7 cellular contexts compared by ENCODE assay signal in genomic region chr19:52786464-52787354, GRCh38. TPM values are rescaled to one million over a fixed set of nuclear protein-coding genes. Genes with fewer than 3 reads are reported as not detected.
DNase-seq lines count a peak whose midpoint lies in the region; ATAC-seq and TF ChIP-seq lines count a peak whose summit lies in the region.
"Not testable (repeated sequence)": the region's sequence is repeated elsewhere in the genome, so short reads cannot be mapped to it uniquely, and the experiment has no call there.

Gene ZNF600 (minus strand): TSS chr19:52786791. CDS start chr19:52778888, 7,903 bp downstream.

- 5% methylated on average over 12 of the region's 47 CpGs for WGBS in mammary epithelial cell (ENCODE audit: low coverage, missing lambda C conversion rate)

- ATAC-seq in GM18505 (IDR thresholded peaks at IDR 0.05; ENCODE audit: unreplicated experiment): peak; percentile 94
- ATAC-seq in HG02970 (IDR thresholded peaks at IDR 0.05; ENCODE audit: low FRiP score, unreplicated experiment): peak; percentile 97
- ATAC-seq in gastrocnemius medialis: peak; percentile 79 to 88

- not testable (repeated sequence) for H3K36me3 ChIP-seq in mammary epithelial cell (ENCODE audit: insufficient read depth, low read length); gastrocnemius medialis

- peak within 1 kb of the TSS; percentile 68 for H3K27ac ChIP-seq in mammary epithelial cell (ENCODE audit: insufficient read depth, low read depth, low read length)
- peak within 1 kb of the TSS; percentile 41 to 71 (median 60) for H3K27ac ChIP-seq in gastrocnemius medialis

- not testable (repeated sequence) for BruUV-seq in mammary epithelial cell (replicated peaks; lab: Mats Ljungman, UMichigan)

- peak within 1 kb of the TSS; percentile 98 for H2AFZ ChIP-seq in mammary epithelial cell (ENCODE audit: low read depth, low read length)

- in situ Hi-C loops in mammary epithelial cell (cut with MboI; ENCODE audit: low sequenced_read_pairs in 2 of 2); gastrocnemius medialis (cut with MboI; ENCODE audit: low sequenced_read_pairs in 4 of 4): not testable (repeated sequence)

- peaks cover 18% of the 10 kb centered on the region for H3K9me3 ChIP-seq in mammary epithelial cell (replicated peaks; ENCODE audit: insufficient read depth, low read length)
- not testable (repeated sequence) for H3K9me3 ChIP-seq in iPS-18c (ENCODE audit: control insufficient read depth, insufficient read depth, low read length); gastrocnemius medialis

- CTCF ChIA-PET in mammary epithelial cell (lab: Charles Lee; ENCODE audit: low non-redundant PET): interaction anchor here (0.6 kb wide), 1 partner anchor 547 kb away, joined by 3 read pairs; the partner anchor contains the start of gene ZNF845

- dilution Hi-C loops in mammary epithelial cell (cut with HindIII; ENCODE audit: low sequenced_read_pairs): not testable (repeated sequence)

- not testable (repeated sequence) for H3K27me3 ChIP-seq in mammary epithelial cell (ENCODE audit: insufficient read depth, low read length); gastrocnemius medialis

- peak in 1 of 2 donors; percentile 22 for TF ChIP-seq CTCF in mammary epithelial cell (conservative IDR thresholded peaks at IDR 0.05 in 1 of 2, IDR thresholded peaks at IDR 0.05 in 1 of 2; ENCODE audit: extremely low read depth in 1 of 2, insufficient read depth in 1 of 2, low read depth in 1 of 2, low read length in 2 of 2)
- peak in 3 of 5 experiments; percentile 18 to 33 (median 28) for TF ChIP-seq CTCF in gastrocnemius medialis (IDR thresholded peaks at IDR 0.05 in 4 of 5, conservative IDR thresholded peaks at IDR 0.05 in 1 of 5)

- H3K4me1 ChIP-seq in mammary epithelial cell (ENCODE audit: insufficient read depth, low read length); gastrocnemius medialis: not testable (repeated sequence)

- H4K20me1 ChIP-seq in mammary epithelial cell (ENCODE audit: insufficient read depth, low read length): not testable (repeated sequence)

- peak; percentile 77 for DNase-seq in NCI-H2196 (lab: John Stamatoyannopoulos, UW; ENCODE audit: unreplicated experiment)
- DNase-seq in activated CD4-positive, CD25-positive, alpha-beta regulatory T cell treated with anti-CD3 and anti-CD28 coated beads, Interleukin-2, amount 50 U/mL, for 16 hours (ENCODE audit: low read depth, low spot score): peak; percentile 45
- peak; percentile 84 for DNase-seq in mammary epithelial cell
- peak; percentile 67 to 75 for DNase-seq in gastrocnemius medialis

- peak within 1 kb of the TSS; percentile 92 for H3K4me2 ChIP-seq in mammary epithelial cell (ENCODE audit: insufficient read depth, low read depth, low read length)

- intact Hi-C loops in mammary epithelial cell (cut with micrococcal nuclease): not testable (repeated sequence)
- intact Hi-C loops in gastrocnemius medialis (cut with DNase I; ENCODE audit: low total_unique reads): loop anchor here (1.0 kb wide), 1 partner anchor 51 kb away; the partner anchor contains the start of gene ZNF611

- peak within 1 kb of the TSS; percentile 61 for H3K9ac ChIP-seq in mammary epithelial cell (ENCODE audit: insufficient read depth, low read length)

- peaks cover 17% of the 10 kb centered on the region for H3K79me2 ChIP-seq in mammary epithelial cell (ENCODE audit: insufficient read depth, low read length)

- H3K4me3 ChIP-seq in mammary epithelial cell (replicated peaks in 1 of 3; ENCODE audit: insufficient read depth in 1 of 3, low read depth in 2 of 3, low read length in 3 of 3) (peak within 1 kb of the TSS; percentile 77 to 99 (median 82)), iPS-18c (ENCODE audit: insufficient read depth, low read depth, low read length) (peak within 1 kb of the TSS; percentile 84), gastrocnemius medialis (peak within 1 kb of the TSS; percentile 67 to 85 (median 73))

- TF ChIP-seq POLR2A in GM18505 (IDR thresholded peaks at IDR 0.05; ENCODE audit: borderline replicate concordance, extremely low read depth, insufficient read depth, insufficient read length) (peak; percentile 77), gastrocnemius medialis (IDR thresholded peaks at IDR 0.05) (peak in 1 of 2 donors; percentile 23)

RNA-seq across cellular contexts. Expression of gene ZNF600, which starts in this region (rescaled TPM):
- total RNA-seq in mammary epithelial cell (1 to 10 TPM; 7.2 to 9.6 TPM), gastrocnemius medialis (1 to 10 TPM in 2 of 4 donors, under 1 TPM in 2; 0.72 to 3.7 (median 1.1) TPM)
- polyA plus RNA-seq in mammary epithelial cell: 8.1 TPM
- 3.8 TPM for polyA minus RNA-seq in mammary epithelial cell

Comparison
In these comparisons a context has a peak if more than half of its experiments do, and no peak if none do; other contexts are left out.
1. Peak in every context shown above with its lines: DNase-seq, ATAC-seq, H3K4me3 ChIP-seq and H3K27ac ChIP-seq.